ENCODE assay signal across 8 cellular contexts in genomic region chr4:173334085-173334890, GRCh38. TPM values are rescaled to one million over a fixed set of nuclear protein-coding genes. Genes with fewer than 3 reads are reported as not detected.
DNase-seq lines count a peak whose midpoint lies in the region; ATAC-seq lines count a peak whose summit lies in the region.

TSS of gene HMGB2 (minus strand) at chr4:173334358. CDS start at chr4:173333649, 709 bp downstream.

- no peaks in the 10 kb centered on the region for H3K9me3 ChIP-seq in effector memory CD4-positive, alpha-beta T cell (ENCODE audit: control insufficient read depth, low read length)

- no peaks in the 10 kb centered on the region for H3K36me3 ChIP-seq in effector memory CD4-positive, alpha-beta T cell (ENCODE audit: control insufficient read depth, insufficient read depth, low read length)

- peak within 1 kb of the TSS; percentile 88 for H3K27ac ChIP-seq in effector memory CD4-positive, alpha-beta T cell (ENCODE audit: insufficient read depth, low read length, poor library complexity, severe bottlenecking)

- ATAC-seq in GM21360 (IDR thresholded peaks at IDR 0.05; ENCODE audit: unreplicated experiment): peak; percentile 93

- H3K27me3 ChIP-seq in effector memory CD4-positive, alpha-beta T cell (replicated peaks; ENCODE audit: control insufficient read depth, insufficient read depth, low read length, poor library complexity, severe bottlenecking): no peaks in the 10 kb centered on the region

- peaks cover 6% of the 10 kb centered on the region for H3K4me1 ChIP-seq in effector memory CD4-positive, alpha-beta T cell (ENCODE audit: control insufficient read depth, insufficient read depth, low read length, poor library complexity, severe bottlenecking)

- DNase-seq in COLO668 (lab: John Stamatoyannopoulos, UW; ENCODE audit: unreplicated experiment) (peak; percentile 99), HT1080 (ENCODE audit: low read depth) (peak; percentile 100), NOMO-1 treated with DMSO at 0.1 percent for 48 hours (lab: John Stamatoyannopoulos, UW; ENCODE audit: unreplicated experiment) (peak; percentile 99), lung microvascular endothelial cell (ENCODE audit: low read depth in 2 of 2) (peak; percentile 100)
- DNase-seq in activated CD8-positive, alpha-beta memory T cell treated with anti-CD3 and anti-CD28 coated beads for 4 hours (ENCODE audit: low read depth in 2 of 2): peak; percentile 98 to 100
- peak; percentile 99 to 100 (median 100) for DNase-seq in effector memory CD4-positive, alpha-beta T cell
- peak; percentile 99 to 100 (median 99) for DNase-seq in stimulated activated CD4-positive, alpha-beta T cell treated with anti-CD3 and anti-CD28 coated beads, TNF-alpha, amount 100 ng/mL, for 48 hours (ENCODE audit: low read depth in 3 of 3)

- H3K4me3 ChIP-seq in effector memory CD4-positive, alpha-beta T cell (ENCODE audit: insufficient read depth, low read depth, low read length, poor library complexity, severe bottlenecking): peak within 1 kb of the TSS; percentile 98

RNA-seq across cellular contexts. Expression of gene HMGB2, which starts in this region (rescaled TPM):
- total RNA-seq in HT1080 (2014; rRNA removed; shearing (Covaris generic)): 293 and 294 TPM in 2 replicates
- 398 and 408 TPM in 2 replicates for polyA plus RNA-seq in HT1080 (2015; cell fraction: cytosol; rRNA removed)
- polyA plus RNA-seq in HT1080 (2015; cell fraction: nucleus; rRNA removed): 260 and 286 TPM in 2 replicates
- 34.5 and 71.0 TPM in 2 replicates for total RNA-seq in lung microvascular endothelial cell

Comparison
In these comparisons a context has a peak if more than half of its experiments do, and no peak if none do; other contexts are left out.
1. Peak in every context shown above with its lines: DNase-seq, ATAC-seq, H3K4me3 ChIP-seq and H3K27ac ChIP-seq.